In genomic region chr9:135502168-135502872, GRCh38 we compare ENCODE assay signal across 1 cellular context.
TF ChIP-seq lines count a peak whose summit lies in the region.

No MANE protein-coding gene starts in this region.

TF ChIP-seq in SK-N-SH, 30 proteins besides CTCF, POLR2A, EP300 and RAD21 (continued from another document):
- TF ChIP-seq IRF3 (IDR thresholded peaks at IDR 0.05; ENCODE audit: low read depth, low read length) (no peak), REST (IDR thresholded peaks at IDR 0.05; ENCODE audit: low read depth, low read length) (no peak), PBX3 (IDR thresholded peaks at IDR 0.05) (no peak), RXRA (IDR thresholded peaks at IDR 0.05; ENCODE audit: borderline replicate concordance, low read depth) (no peak), ELF1 (IDR thresholded peaks at IDR 0.05) (no peak)
